ENCODE assay signal across 15 cellular contexts in the genomic region with DNA sequence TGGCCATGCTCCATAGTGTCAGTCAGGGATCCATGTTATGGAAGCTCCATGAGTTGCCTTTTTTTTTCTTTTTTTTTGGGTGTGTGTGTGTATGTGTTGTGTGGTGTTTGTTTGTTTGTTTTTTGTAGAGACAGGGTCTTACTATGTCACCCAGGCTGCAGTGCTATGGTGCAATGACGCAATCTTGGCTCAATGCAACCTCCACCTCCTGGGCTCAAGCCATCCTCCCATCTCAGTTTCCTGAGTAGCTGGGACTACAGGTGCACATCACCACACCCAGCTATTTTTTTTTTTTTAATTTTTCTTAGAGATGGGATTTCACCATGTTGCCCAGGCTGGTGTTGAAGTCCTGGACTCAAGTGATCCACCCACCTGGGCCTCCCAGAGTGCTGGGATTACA. TPM values are rescaled to one million over a fixed set of nuclear protein-coding genes. Genes with fewer than 3 reads are reported as not detected.
DNase-seq lines count a peak whose midpoint lies in the region; ATAC-seq and TF ChIP-seq lines count a peak whose summit lies in the region.
"Had no signal": no experiment of that assay in that cellular context is flagged by ENCODE, and none has a peak within 500 bp of the region (broad histone marks: within the 10 kb centered on the region; RNA-seq: fewer than 3 reads in every experiment).

No MANE protein-coding gene starts in this region.

- no peak for TF ChIP-seq CTCF in breast epithelium (IDR thresholded peaks at IDR 0.05)
- no peak for TF ChIP-seq CTCF in MCF 10A (IDR thresholded peaks at IDR 0.05; ENCODE audit: unreplicated experiment)
- TF ChIP-seq CTCF in activated CD8-positive, alpha-beta T cell treated with anti-CD3 and anti-CD28 coated beads for 36 hours (IDR thresholded peaks at IDR 0.05): no peak
- no peak for TF ChIP-seq CTCF in mesothelial cell of epicardium (IDR thresholded peaks at IDR 0.05; ENCODE audit: unreplicated experiment)
- no peak for TF ChIP-seq CTCF in upper lobe of left lung (IDR thresholded peaks at IDR 0.05)

- no peaks in the 10 kb centered on the region for H3K9me3 ChIP-seq in breast epithelium
- H3K9me3 ChIP-seq in upper lobe of left lung: no peaks in the 10 kb centered on the region
- H3K9me3 ChIP-seq: pancreas had no signal

- CTCF ChIA-PET in MCF 10A (lab: Yijun Ruan, JAX): interaction anchor here (0.5 to 1.2 kb wide), 7 partner anchors 10 to 208 kb away, joined by 3 to 5 read pairs (median 4); no protein-coding TSS in a partner anchor
- CTCF ChIA-PET in activated CD8-positive, alpha-beta T cell treated with anti-CD3 and anti-CD28 coated beads for 36 hours (lab: Charles Lee): interaction anchor here (0.6 to 1.2 kb wide), 3 partner anchors 17 to 1052 kb away, joined by 3 to 6 read pairs (median 3); no protein-coding TSS in a partner anchor

- H3K27me3 ChIP-seq in breast epithelium (no peaks in the 10 kb centered on the region), upper lobe of left lung (no peaks in the 10 kb centered on the region)
- H3K27me3 ChIP-seq: pancreas had no signal

- no peak overlapping the region for H3K4me3 ChIP-seq in breast epithelium
- no peak overlapping the region for H3K4me3 ChIP-seq in upper lobe of left lung
- H3K4me3 ChIP-seq: pancreas had no signal

- no TSS peak for BruUV-seq in MCF 10A (replicated peaks; lab: Mats Ljungman, UMichigan)

- intact Hi-C loops in breast epithelium (cut with DNase I; ENCODE audit: low total_unique reads) (no loop called here), MCF 10A (cut with micrococcal nuclease) (no loop called here)
- intact Hi-C loops in activated CD8-positive, alpha-beta T cell treated with anti-CD3 and anti-CD28 coated beads for 36 hours (cut with micrococcal nuclease): no loop called here

- no peaks in the 10 kb centered on the region for H3K27me3 Mint-ChIP-seq in MCF 10A (ENCODE audit: insufficient read depth, unreplicated experiment)
- no peaks in the 10 kb centered on the region for H3K27me3 Mint-ChIP-seq in activated CD8-positive, alpha-beta T cell treated with anti-CD3 and anti-CD28 coated beads for 36 hours
- H3K27me3 Mint-ChIP-seq in mesothelial cell of epicardium (ENCODE audit: low read depth): no peaks in the 10 kb centered on the region

- H3K4me1 Mint-ChIP-seq in MCF 10A (ENCODE audit: insufficient read depth, unreplicated experiment): peaks cover 38% of the 10 kb centered on the region
- H3K4me1 Mint-ChIP-seq in activated CD8-positive, alpha-beta T cell treated with anti-CD3 and anti-CD28 coated beads for 36 hours (ENCODE audit: low read depth): peaks cover 41% of the 10 kb centered on the region
- peaks cover 46% of the 10 kb centered on the region for H3K4me1 Mint-ChIP-seq in mesothelial cell of epicardium

- no peak for TF ChIP-seq EP300 in upper lobe of left lung (IDR thresholded peaks at IDR 0.05)

- peak overlapping the region; percentile 88 to 91 for H3K27ac ChIP-seq in breast epithelium
- H3K27ac ChIP-seq in upper lobe of left lung: peak overlapping the region; percentile 83 to 94 (median 87)

- TF ChIP-seq POLR2A in breast epithelium (IDR thresholded peaks at IDR 0.05): no peak
- TF ChIP-seq POLR2A in upper lobe of left lung (IDR thresholded peaks at IDR 0.05): no peak

- POLR2A ChIA-PET in MCF 10A (lab: Yijun Ruan, JAX): no interaction called here
- POLR2A ChIA-PET in activated CD8-positive, alpha-beta T cell treated with anti-CD3 and anti-CD28 coated beads for 36 hours (lab: Charles Lee): interaction anchor here (0.6 to 0.9 kb wide), 2 partner anchors 13 to 64 kb away, joined by 3 read pairs; no protein-coding TSS in a partner anchor

- H3K36me3 ChIP-seq in breast epithelium: no peaks in the 10 kb centered on the region
- H3K36me3 ChIP-seq in upper lobe of left lung: no peaks in the 10 kb centered on the region
- H3K36me3 ChIP-seq: pancreas had no signal

- no peak for ATAC-seq in activated CD8-positive, alpha-beta T cell treated with anti-CD3 and anti-CD28 coated beads for 36 hours
- ATAC-seq in upper lobe of left lung (ENCODE audit: low FRiP score in 2 of 2): no peak
- ATAC-seq in HG03097 (IDR thresholded peaks at IDR 0.05; ENCODE audit: low FRiP score, unreplicated experiment): no peak
- ATAC-seq: pancreas had no signal

- H3K4me3 Mint-ChIP-seq in MCF 10A (ENCODE audit: unreplicated experiment) (no peak overlapping the region), mesothelial cell of epicardium (no peak overlapping the region)
- H3K4me3 Mint-ChIP-seq in activated CD8-positive, alpha-beta T cell treated with anti-CD3 and anti-CD28 coated beads for 36 hours: no peak overlapping the region

- WGBS in upper lobe of left lung, 2 donors: 83 to 90% methylated on average over 1 of the region's 1 CpG

- H3K4me1 ChIP-seq in breast epithelium: no peaks in the 10 kb centered on the region
- H3K4me1 ChIP-seq in upper lobe of left lung: peaks cover 18 to 41% (median 23%) of the 10 kb centered on the region in 4 donors

- no peak overlapping the region for H3K27ac Mint-ChIP-seq in MCF 10A (ENCODE audit: low read depth, unreplicated experiment)
- peak overlapping the region; percentile 95 for H3K27ac Mint-ChIP-seq in activated CD8-positive, alpha-beta T cell treated with anti-CD3 and anti-CD28 coated beads for 36 hours
- peak overlapping the region; percentile 84 for H3K27ac Mint-ChIP-seq in mesothelial cell of epicardium

- DNase-seq in breast epithelium (ENCODE audit: low spot score in 2 of 2) (no peak), MCF 10A (ENCODE audit: unreplicated experiment) (no peak), mesothelial cell of epicardium (ENCODE audit: low spot score in 2 of 2, unreplicated experiment in 2 of 2) (no peak), upper lobe of left lung (no peak), LoVo (ENCODE audit: low spot score) (no peak)
- DNase-seq in activated CD8-positive, alpha-beta T cell treated with anti-CD3 and anti-CD28 coated beads for 36 hours: no peak
- no peak for DNase-seq in stimulated activated CD4-positive, alpha-beta T cell treated with anti-CD3 and anti-CD28 coated beads, Interleukin-4, amount 100 ng/mL, for 24 hours
- DNase-seq: AML-193; effector CD4-positive, alpha-beta T cell; kidney glomerular epithelial cell; NCI-H1048; pancreas; SIG-M5; trophoblast cell had no signal

- no peaks in the 10 kb centered on the region for H3K9me3 Mint-ChIP-seq in MCF 10A (ENCODE audit: unreplicated experiment)
- H3K9me3 Mint-ChIP-seq in activated CD8-positive, alpha-beta T cell treated with anti-CD3 and anti-CD28 coated beads for 36 hours: peaks cover 1% of the 10 kb centered on the region
- H3K9me3 Mint-ChIP-seq in mesothelial cell of epicardium: no peaks in the 10 kb centered on the region

- peaks cover 13% of the 10 kb centered on the region for H3K36me3 Mint-ChIP-seq in MCF 10A (ENCODE audit: insufficient read depth, unreplicated experiment)
- peaks cover 35% of the 10 kb centered on the region for H3K36me3 Mint-ChIP-seq in activated CD8-positive, alpha-beta T cell treated with anti-CD3 and anti-CD28 coated beads for 36 hours (ENCODE audit: low read depth)
- peaks cover 5% of the 10 kb centered on the region for H3K36me3 Mint-ChIP-seq in mesothelial cell of epicardium

RNA-seq across cellular contexts. Expression of gene TRIM22, which starts 1.1 kb away (rescaled TPM):
- total RNA-seq in breast epithelium: 10 to 100 TPM; 59.7 to 90.3 (median 62.3) TPM
- 24.1 and 26.0 TPM in 2 replicates for total RNA-seq in MCF 10A (2022)
- 100 to 1,000 TPM; 138 to 149 TPM for total RNA-seq in activated CD8-positive, alpha-beta T cell treated with anti-CD3 and anti-CD28 coated beads for 36 hours
- 45.8 to 52.1 TPM (median 50.9 TPM) in 3 replicates for total RNA-seq in mesothelial cell of epicardium
- total RNA-seq in upper lobe of left lung: 100 to 1,000 TPM in 4 of 6 donors, 10 to 100 TPM in 2; 82.2 to 262 (median 162) TPM

RNA-seq across cellular contexts. Expression of gene TRIM5, which starts 3.6 kb away (rescaled TPM):
- total RNA-seq in breast epithelium (10 to 100 TPM; 17.1 to 34.4 (median 28.5) TPM), MCF 10A (2022) (27.9 and 28.6 TPM in 2 replicates), mesothelial cell of epicardium (67.0 to 74.0 TPM (median 68.5 TPM) in 3 replicates), upper lobe of left lung (10 to 100 TPM; 21.1 to 53.0 (median 35.9) TPM)
- total RNA-seq in activated CD8-positive, alpha-beta T cell treated with anti-CD3 and anti-CD28 coated beads for 36 hours: 10 to 100 TPM; 21.5 TPM

RNA-seq across cellular contexts. Expression of gene OR56B1, which starts 47.8 kb away (rescaled TPM):
- under 1 TPM in 1 of 3 donors, not detected in 2; 0.44 TPM for total RNA-seq in breast epithelium
- total RNA-seq in MCF 10A (2022): not detected in 2 replicates
- under 1 TPM in 1 of 2 experiments, not detected in 1; 0.25 TPM for total RNA-seq in activated CD8-positive, alpha-beta T cell treated with anti-CD3 and anti-CD28 coated beads for 36 hours
- 0.11 TPM in 1 of 3 replicates, not detected in the others for total RNA-seq in mesothelial cell of epicardium
- total RNA-seq in upper lobe of left lung: 1 to 10 TPM in 1 of 6 donors, under 1 TPM in 1, not detected in 4; 0.30 to 1.0 TPM
- total RNA-seq: pancreas had no signal
